In genomic region chr11:85663080-85663729, GRCh38 we compare ENCODE assay signal across 8 cellular contexts. TPM values are rescaled to one million over a fixed set of nuclear protein-coding genes. Genes with fewer than 3 reads are reported as not detected.
DNase-seq lines count a peak whose midpoint lies in the region; ATAC-seq and TF ChIP-seq lines count a peak whose summit lies in the region.

No MANE protein-coding gene starts in this region.

- peak overlapping the region; percentile 94 to 99 (median 96) for H3K27ac ChIP-seq in esophagus muscularis mucosa (replicated peaks in 1 of 4)
- H3K27ac ChIP-seq in trophoblast cell (ENCODE audit: low read depth, low read length) = no peak overlapping the region

- intact Hi-C loops in esophagus muscularis mucosa (cut with DNase I) = loop anchor here (5.0 kb wide), 1 partner anchor 66 kb away; no protein-coding TSS in a partner anchor

- TF ChIP-seq POLR2A in esophagus muscularis mucosa (IDR thresholded peaks at IDR 0.05; ENCODE audit: low read depth) = no peak

- H3K4me1 ChIP-seq in esophagus muscularis mucosa (peaks cover 43 to 51% (median 50%) of the 10 kb centered on the region in 4 donors), trophoblast cell (ENCODE audit: control insufficient read depth in 1 of 2, insufficient read depth in 2 of 2, low read length in 2 of 2) (no peaks in the 10 kb centered on the region)

- TF ChIP-seq EP300 in esophagus muscularis mucosa (IDR thresholded peaks at IDR 0.05) = no peak

- no peak overlapping the region for H4K91ac ChIP-seq in trophoblast cell (ENCODE audit: low read depth, low read length)

- H3K79me1 ChIP-seq in trophoblast cell (ENCODE audit: low read length) = peaks cover 11% of the 10 kb centered on the region

- H3K27me3 ChIP-seq in esophagus muscularis mucosa (no peaks in the 10 kb centered on the region), trophoblast cell (ENCODE audit: insufficient read depth, low read length) (no peaks in the 10 kb centered on the region)

- H3K79me2 ChIP-seq in trophoblast cell (ENCODE audit: control insufficient read depth, insufficient read depth, low read length, poor library complexity) = peaks cover 17% of the 10 kb centered on the region

- no peak for ATAC-seq in GM18861 (IDR thresholded peaks at IDR 0.05; ENCODE audit: unreplicated experiment)

- H3K9ac ChIP-seq in trophoblast cell (ENCODE audit: low read length) = peak overlapping the region; percentile 98

- TF ChIP-seq CTCF in esophagus muscularis mucosa (IDR thresholded peaks at IDR 0.05) = no peak

- peak; percentile 39 to 56 for DNase-seq in NCI-H526 (lab: John Stamatoyannopoulos, UW)
- no peak for DNase-seq in NCI-H526 treated with DMSO at 0.1 percent for 48 hours (lab: John Stamatoyannopoulos, UW)
- peak; percentile 58 for DNase-seq in RKO (ENCODE audit: low spot score)
- no peak for DNase-seq in esophagus muscularis mucosa (ENCODE audit: extremely low spot score)
- no peak for DNase-seq in trophoblast cell
- no peak for DNase-seq in NCI-H510A treated with DMSO at 0.1 percent for 48 hours (lab: John Stamatoyannopoulos, UW)
- no peak for DNase-seq in occipital lobe (lab: John Stamatoyannopoulos, UW)

- no peak overlapping the region for H2AFZ ChIP-seq in trophoblast cell (ENCODE audit: insufficient read depth, low read length, poor library complexity)

- peaks cover 0 to 23% (median 11%) of the 10 kb centered on the region in 4 donors for H3K36me3 ChIP-seq in esophagus muscularis mucosa
- H3K36me3 ChIP-seq in trophoblast cell (ENCODE audit: control insufficient read depth in 1 of 2, insufficient read depth in 2 of 2, low read length in 2 of 2) = no peaks in the 10 kb centered on the region

- 0% methylated on average over 10 of the region's 10 CpGs for whole genome bisulfite sequencing in esophagus muscularis mucosa
- WGBS in trophoblast cell (ENCODE audit: extremely low coverage, insufficient coverage, insufficient read length) = no CpG with 5 or more reads among the region's 10 CpGs

- H3K4ac ChIP-seq in trophoblast cell (ENCODE audit: low read depth, low read length) = peak overlapping the region; percentile 98

- H3K14ac ChIP-seq in trophoblast cell (ENCODE audit: low read length) = no peak overlapping the region

- H2BK5ac ChIP-seq in trophoblast cell (ENCODE audit: low read depth, low read length, poor library complexity) = no peak overlapping the region

- no peak overlapping the region for H2BK120ac ChIP-seq in trophoblast cell (ENCODE audit: insufficient read depth, low read length, poor library complexity)

- H2BK12ac ChIP-seq in trophoblast cell (ENCODE audit: low read length) = no peak overlapping the region

- no peak overlapping the region for H3K18ac ChIP-seq in trophoblast cell (ENCODE audit: low read length)

- H3K9me3 ChIP-seq in esophagus muscularis mucosa (no peaks in the 10 kb centered on the region), trophoblast cell (ENCODE audit: insufficient read depth, low read depth, low read length) (no peaks in the 10 kb centered on the region)

- H2AK5ac ChIP-seq in trophoblast cell (ENCODE audit: low read length) = no peak overlapping the region

- peak overlapping the region; percentile 11 for H3K23ac ChIP-seq in trophoblast cell (ENCODE audit: low read length)

- H4K8ac ChIP-seq in trophoblast cell (ENCODE audit: low read depth, low read length) = no peak overlapping the region

- H4K12ac ChIP-seq in trophoblast cell (ENCODE audit: low read depth, low read length) = no peak overlapping the region

- peak overlapping the region; percentile 82 to 90 (median 86) for H3K4me3 ChIP-seq in esophagus muscularis mucosa
- H3K4me3 ChIP-seq in trophoblast cell (ENCODE audit: low read depth, low read length) = peak overlapping the region; percentile 94

- peak overlapping the region; percentile 89 for H3K4me2 ChIP-seq in trophoblast cell (ENCODE audit: low read length)

RNA-seq across cellular contexts. Expression of gene CREBZF, which starts 1.7 kb away (rescaled TPM):
- total RNA-seq in esophagus muscularis mucosa (10 to 100 TPM; 34.8 to 60.6 (median 37.0) TPM), occipital lobe (117 TPM)
- polyA plus RNA-seq in trophoblast cell (2013) = 21.7 and 22.7 TPM in 2 replicates

RNA-seq across cellular contexts. Expression of gene TMEM126A, which starts 15.4 kb away (rescaled TPM):
- total RNA-seq in esophagus muscularis mucosa (10 to 100 TPM; 19.0 to 48.6 (median 26.8) TPM), occipital lobe (22.6 TPM)
- 36.1 and 38.3 TPM in 2 replicates for polyA plus RNA-seq in trophoblast cell (2013)

RNA-seq across cellular contexts. Expression of gene CCDC89, which starts 22.8 kb away (rescaled TPM):
- total RNA-seq in esophagus muscularis mucosa (1 to 10 TPM in 3 of 4 donors, under 1 TPM in 1; 0.83 to 2.9 (median 2.5) TPM), occipital lobe (0.47 TPM)
- 0.04 and 0.06 TPM in 2 replicates for polyA plus RNA-seq in trophoblast cell (2013)

RNA-seq across cellular contexts. Expression of gene TMEM126B, which starts 34.8 kb away (rescaled TPM):
- 10 to 100 TPM; 25.4 to 65.2 (median 46.6) TPM for total RNA-seq in esophagus muscularis mucosa
- polyA plus RNA-seq in trophoblast cell (2013) = 29.4 and 31.2 TPM in 2 replicates
- total RNA-seq in occipital lobe = 45.1 TPM

RNA-seq across cellular contexts. Expression of gene DLG2, which starts 36.1 kb away (rescaled TPM):
- total RNA-seq in esophagus muscularis mucosa (10 to 100 TPM in 2 of 4 donors, 1 to 10 TPM in 2; 7.3 to 14.1 (median 11.1) TPM), occipital lobe (353 TPM)
- polyA plus RNA-seq in trophoblast cell (2013) = 1.2 and 1.4 TPM in 2 replicates

Comparison
In these comparisons a context has a peak if more than half of its experiments do, and no peak if none do; other contexts are left out.
1. DNase-seq: peak in NCI-H526 (2 of 2) and RKO (single experiment); none in NCI-H526 treated with DMSO at 0.1 percent for 48 hours (single experiment), esophagus muscularis mucosa (single experiment), trophoblast cell (0 of 2), NCI-H510A treated with DMSO at 0.1 percent for 48 hours (single experiment) and occipital lobe (single experiment).